8 cellular contexts compared by ENCODE assay signal in genomic region chr6:141926200-141926900, GRCh38.
DNase-seq lines count a peak whose midpoint lies in the region; ATAC-seq, FAIRE-seq and TF ChIP-seq lines count a peak whose summit lies in the region.
"Not testable (repeated sequence)": the region's sequence is repeated elsewhere in the genome, so short reads cannot be mapped to it uniquely, and the experiment has no call there.

No MANE protein-coding gene starts in this region.

- H3K4me3 ChIP-seq in bronchial epithelial cell (ENCODE audit: low read depth, low read length): not testable (repeated sequence)

- H3K36me3 Mint-ChIP-seq in activated CD4-positive, alpha-beta T cell treated with anti-CD3 and anti-CD28 coated beads for 36 hours (ENCODE audit: low read depth): not testable (repeated sequence)

- CTCF ChIA-PET in activated CD4-positive, alpha-beta T cell treated with anti-CD3 and anti-CD28 coated beads for 36 hours (lab: Charles Lee): not testable (repeated sequence)

- not testable (repeated sequence) for H3K36me3 ChIP-seq in bronchial epithelial cell (ENCODE audit: control insufficient read depth, insufficient read depth, low read length)

- H3K9me3 Mint-ChIP-seq in activated CD4-positive, alpha-beta T cell treated with anti-CD3 and anti-CD28 coated beads for 36 hours (ENCODE audit: low read depth): not testable (repeated sequence)

- POLR2A ChIA-PET in activated CD4-positive, alpha-beta T cell treated with anti-CD3 and anti-CD28 coated beads for 36 hours (lab: Charles Lee): not testable (repeated sequence)

- not testable (repeated sequence) for H3K27me3 Mint-ChIP-seq in activated CD4-positive, alpha-beta T cell treated with anti-CD3 and anti-CD28 coated beads for 36 hours

- not testable (repeated sequence) for TF ChIP-seq CTCF in bronchial epithelial cell (IDR thresholded peaks at IDR 0.05; ENCODE audit: insufficient read depth, low read length, severe bottlenecking)

- DNase-seq in EL: peak; percentile 3
- not testable (repeated sequence) for DNase-seq in activated CD4-positive, alpha-beta T cell treated with anti-CD3 and anti-CD28 coated beads for 36 hours
- peak; percentile 24 for DNase-seq in bronchial epithelial cell (ENCODE audit: low read depth)

- peak; percentile 68 for ATAC-seq in GM18519 (IDR thresholded peaks at IDR 0.05; ENCODE audit: low FRiP score, unreplicated experiment)
- ATAC-seq in GM19455 (IDR thresholded peaks at IDR 0.05; ENCODE audit: unreplicated experiment): peak; percentile 68
- peak; percentile 70 for ATAC-seq in HG02588 (IDR thresholded peaks at IDR 0.05; ENCODE audit: unreplicated experiment)
- peak; percentile 79 for ATAC-seq in HG02973 (IDR thresholded peaks at IDR 0.05; ENCODE audit: unreplicated experiment)
- ATAC-seq in HG03457 (IDR thresholded peaks at IDR 0.05; ENCODE audit: unreplicated experiment): peak; percentile 55
- ATAC-seq in activated CD4-positive, alpha-beta T cell treated with anti-CD3 and anti-CD28 coated beads for 36 hours: peak; percentile 88

- intact Hi-C loops in activated CD4-positive, alpha-beta T cell treated with anti-CD3 and anti-CD28 coated beads for 36 hours (cut with DNase I, micrococcal nuclease): not testable (repeated sequence)

- not testable (repeated sequence) for H3K27ac Mint-ChIP-seq in activated CD4-positive, alpha-beta T cell treated with anti-CD3 and anti-CD28 coated beads for 36 hours

- FAIRE-seq in bronchial epithelial cell (lab: Jason Lieb, UNC): peak; percentile 77

- H3K4me1 Mint-ChIP-seq in activated CD4-positive, alpha-beta T cell treated with anti-CD3 and anti-CD28 coated beads for 36 hours: not testable (repeated sequence)

- not testable (repeated sequence) for H3K27me3 ChIP-seq in bronchial epithelial cell (ENCODE audit: control insufficient read depth, insufficient read depth, low read length)

- not testable (repeated sequence) for H3K4me3 Mint-ChIP-seq in activated CD4-positive, alpha-beta T cell treated with anti-CD3 and anti-CD28 coated beads for 36 hours
